ENCODE assay signal across 8 cellular contexts in the genomic region with DNA sequence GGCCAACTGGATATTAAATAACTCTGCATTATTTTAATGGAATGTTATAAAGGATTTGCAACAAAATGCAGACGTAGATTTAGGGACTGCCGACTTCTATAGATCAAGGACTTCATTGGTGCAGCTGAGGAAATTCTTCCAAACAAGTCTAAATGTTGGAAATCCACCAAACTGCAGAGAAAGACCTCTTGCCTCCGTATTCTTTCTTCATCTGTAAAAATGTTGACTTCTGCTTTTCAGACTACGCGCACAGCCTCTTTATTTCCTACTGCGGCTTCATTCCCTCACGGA.
A peak's percentile ranks its signal among the peaks of the same experiment; 100 is the strongest.
DNase-seq lines count a peak whose midpoint lies in the region; ATAC-seq and TF ChIP-seq lines count a peak whose summit lies in the region.

No MANE protein-coding gene starts in this region.

- no peak for ATAC-seq in GM18870 (IDR thresholded peaks at IDR 0.05; ENCODE audit: unreplicated experiment)
- no peak for ATAC-seq in activated CD4-positive, CD25-positive, alpha-beta regulatory T cell treated with anti-CD3 and anti-CD28 coated beads, Interleukin-2, amount 50 U/mL, for 24 hours

- H3K4me1 ChIP-seq in muscle layer of duodenum (ENCODE audit: control insufficient read depth in 1 of 2, insufficient read depth in 2 of 2, low read length in 2 of 2): peaks cover 0 to 9% of the 10 kb centered on the region in 2 donors

- peak overlapping the region; percentile 61 for H3K4me3 ChIP-seq in AG09309 (ENCODE audit: control insufficient read depth, low read depth, low read length)
- peak overlapping the region; percentile 61 to 74 for H3K4me3 ChIP-seq in cardiac fibroblast (replicated peaks in 1 of 2; ENCODE audit: low read depth in 2 of 2, low read length in 2 of 2)
- H3K4me3 ChIP-seq in muscle layer of duodenum (ENCODE audit: low read depth in 1 of 2, low read length in 2 of 2): peak overlapping the region; percentile 76 to 77

- DNase-seq in AG09309 (ENCODE audit: low read depth): no peak
- DNase-seq in cardiac fibroblast (ENCODE audit: low read depth in 2 of 2): no peak
- DNase-seq in NCI-H1417 treated with DMSO at 0.1 percent for 48 hours (lab: John Stamatoyannopoulos, UW): no peak
- no peak for DNase-seq in NCI-H524 (lab: John Stamatoyannopoulos, UW)

- H3K36me3 ChIP-seq in KOPT-K1 (ENCODE audit: insufficient read depth, low read length) (no peaks in the 10 kb centered on the region), muscle layer of duodenum (ENCODE audit: control insufficient read depth in 1 of 2, insufficient read depth in 2 of 2, low read length in 2 of 2) (peaks cover 0 to 13% of the 10 kb centered on the region in 2 donors)

- H3K27ac ChIP-seq in KOPT-K1 (ENCODE audit: low read depth, low read length, poor library complexity, severe bottlenecking) (peak overlapping the region; percentile 68), muscle layer of duodenum (ENCODE audit: low read length) (peak overlapping the region; percentile 97)

- no peaks in the 10 kb centered on the region for H3K27me3 ChIP-seq in muscle layer of duodenum (ENCODE audit: low read depth, low read length)

- TF ChIP-seq CTCF in AG09309 (IDR thresholded peaks at IDR 0.05; ENCODE audit: control insufficient read depth, insufficient read depth, low read depth, low read length, missing control alignments): no peak
- TF ChIP-seq CTCF in cardiac fibroblast (IDR thresholded peaks at IDR 0.05; ENCODE audit: low read depth, low read length): no peak

- H3K9me3 ChIP-seq in KOPT-K1 (ENCODE audit: insufficient read depth, low read length, poor library complexity, severe bottlenecking) (no peaks in the 10 kb centered on the region), muscle layer of duodenum (ENCODE audit: control insufficient read depth in 1 of 2, low read length in 2 of 2) (no peaks in the 10 kb centered on the region)
